Comparison of ENCODE assay signal across 2 cellular contexts in genomic region chr17:59202320-59202719, GRCh38.
TF ChIP-seq lines count a peak whose summit lies in the region.

No MANE protein-coding gene starts in this region.

TF ChIP-seq in HCT116, 20 proteins besides CTCF, POLR2A, EP300 and RAD21:
- TF ChIP-seq SP1 (IDR thresholded peaks at IDR 0.05; ENCODE audit: low read depth): no peak
TF ChIP-seq in HCT116: peak in this region for 0.

TF ChIP-seq in GM12878, 131 proteins besides CTCF, POLR2A, EP300 and RAD21:
- TF ChIP-seq TCF3 (IDR thresholded peaks at IDR 0.05; ENCODE audit: borderline replicate concordance, insufficient read depth, low read depth, low read length): no peak
- TF ChIP-seq EZH2 (IDR thresholded peaks at IDR 0.05; ENCODE audit: borderline replicate concordance, control insufficient read depth, low read depth, low read length): no peak
- no peak for TF ChIP-seq IRF4 (IDR thresholded peaks at IDR 0.05; ENCODE audit: low read depth, low read length)
- TF ChIP-seq SMAD1 (IDR thresholded peaks at IDR 0.05; ENCODE audit: low read depth, partially characterized antibody): no peak
- no peak for TF ChIP-seq NKRF (conservative IDR thresholded peaks at IDR 0.05)
- no peak for TF ChIP-seq SPI1 (IDR thresholded peaks at IDR 0.05; ENCODE audit: borderline replicate concordance, insufficient read depth, low read depth, low read length)
- no peak for TF ChIP-seq ATF2 (IDR thresholded peaks at IDR 0.05; ENCODE audit: low read length)
- no peak for TF ChIP-seq SIX5 (IDR thresholded peaks at IDR 0.05; ENCODE audit: low read depth, low read length, severe bottlenecking)
- no peak for TF ChIP-seq HDAC2 (IDR thresholded peaks at IDR 0.05)
- TF ChIP-seq BCL11A (IDR thresholded peaks at IDR 0.05; ENCODE audit: low read depth, low read length): no peak
- TF ChIP-seq RELB (IDR thresholded peaks at IDR 0.05; ENCODE audit: low read depth): no peak
- TF ChIP-seq SUZ12 (IDR thresholded peaks at IDR 0.05; ENCODE audit: unreplicated experiment): no peak
- TF ChIP-seq MXI1 (IDR thresholded peaks at IDR 0.05; ENCODE audit: low read depth, low read length): no peak
- TF ChIP-seq SUPT20H (IDR thresholded peaks at IDR 0.05; ENCODE audit: borderline replicate concordance, control insufficient read depth, low read depth, low read length): no peak
- TF ChIP-seq PAX5 (IDR thresholded peaks at IDR 0.05; ENCODE audit: borderline replicate concordance, low read depth, low read length): no peak
- TF ChIP-seq IRF5 (IDR thresholded peaks at IDR 0.05; ENCODE audit: borderline replicate concordance): no peak
- no peak for TF ChIP-seq ATF7 (IDR thresholded peaks at IDR 0.05; ENCODE audit: low read depth)
- TF ChIP-seq ATF3 (IDR thresholded peaks at IDR 0.05; ENCODE audit: borderline replicate concordance, extremely low read depth, low read depth, low read length): no peak
